In genomic region chr11:10452211-10452767, GRCh38 we compare ENCODE assay signal across 9 cellular contexts. TPM values are rescaled to one million over a fixed set of nuclear protein-coding genes. Genes with fewer than 3 reads are reported as not detected.
DNase-seq lines count a peak whose midpoint lies in the region; ATAC-seq, FAIRE-seq and TF ChIP-seq lines count a peak whose summit lies in the region.
"Had no signal": no experiment of that assay in that cellular context is flagged by ENCODE, and none has a peak within 500 bp of the region (broad histone marks: within the 10 kb centered on the region; RNA-seq: fewer than 3 reads in every experiment).

No MANE protein-coding gene starts in this region.

- H3K36me3 ChIP-seq in bronchial epithelial cell (ENCODE audit: control insufficient read depth, insufficient read depth, low read length): no peaks in the 10 kb centered on the region
- H3K36me3 ChIP-seq in stomach: no peaks in the 10 kb centered on the region
- H3K36me3 ChIP-seq: vagina had no signal

- H3K27ac ChIP-seq in CD4-positive, alpha-beta T cell (ENCODE audit: low read depth, low read length): no peak overlapping the region
- H3K27ac ChIP-seq in stomach: no peak overlapping the region

- no peaks in the 10 kb centered on the region for H3K9me3 ChIP-seq in CD4-positive, alpha-beta T cell (ENCODE audit: control insufficient read depth, low read length)
- H3K9me3 ChIP-seq in stomach: no peaks in the 10 kb centered on the region
- H3K9me3 ChIP-seq: vagina had no signal

- intact Hi-C loops in CD4-positive, alpha-beta T cell (cut with DNase I, micrococcal nuclease): loop anchor here in 1 of 2 experiments (10.0 kb wide), 3 partner anchors 157 to 697 kb away; partner anchors contain the start of genes SBF2 and ZBED5
- intact Hi-C loops in stomach (cut with DNase I; ENCODE audit: low total_unique reads): no loop called here

- ATAC-seq in CD4-positive, alpha-beta T cell (ENCODE audit: poor library complexity): no peak
- ATAC-seq in naive thymus-derived CD8-positive, alpha-beta T cell: no peak
- ATAC-seq in GM21619 (IDR thresholded peaks at IDR 0.05; ENCODE audit: unreplicated experiment): no peak

- CTCF ChIA-PET in CD4-positive, alpha-beta T cell (lab: Charles Lee): interaction anchor here (1.1 to 3.2 kb wide), 4 partner anchors 9 to 89 kb away, joined by 3 to 22 read pairs (median 4); partner anchors contain the start of gene RNF141

- POLR2A ChIA-PET in CD4-positive, alpha-beta T cell (lab: Charles Lee): interaction anchor here (0.9 to 1.3 kb wide), 5 partner anchors 10 to 356 kb away, joined by 3 to 4 read pairs (median 3); partner anchors contain the start of gene EIF4G2
- POLR2A ChIA-PET in naive thymus-derived CD8-positive, alpha-beta T cell (lab: Charles Lee): interaction anchor here (0.8 to 1.2 kb wide), 2 partner anchors 89 to 357 kb away, joined by 3 to 4 read pairs; partner anchors contain the start of genes EIF4G2 and RNF141

- H3K36me3 Mint-ChIP-seq in CD4-positive, alpha-beta T cell (ENCODE audit: low read depth): peaks cover 13% of the 10 kb centered on the region
- no peaks in the 10 kb centered on the region for H3K36me3 Mint-ChIP-seq in HFFc6 (ENCODE audit: low read depth)
- H3K36me3 Mint-ChIP-seq in naive thymus-derived CD8-positive, alpha-beta T cell: no peaks in the 10 kb centered on the region

- H3K27ac Mint-ChIP-seq in CD4-positive, alpha-beta T cell: peak overlapping the region; percentile 95
- H3K27ac Mint-ChIP-seq in HFFc6: no peak overlapping the region
- H3K27ac Mint-ChIP-seq in naive thymus-derived CD8-positive, alpha-beta T cell: peak overlapping the region; percentile 71 to 99 (median 92)

- no peaks in the 10 kb centered on the region for H3K27me3 ChIP-seq in CD4-positive, alpha-beta T cell (ENCODE audit: control insufficient read depth, insufficient read depth, low read length)
- no peaks in the 10 kb centered on the region for H3K27me3 ChIP-seq in bronchial epithelial cell (ENCODE audit: control insufficient read depth, insufficient read depth, low read length)
- peaks cover 0 to 8% (median 0%) of the 10 kb centered on the region in 3 donors for H3K27me3 ChIP-seq in stomach
- H3K27me3 ChIP-seq: vagina had no signal

- no peak for TF ChIP-seq EP300 in stomach (IDR thresholded peaks at IDR 0.05)

- FAIRE-seq in bronchial epithelial cell (lab: Jason Lieb, UNC): no peak

- peak overlapping the region; percentile 94 for H3K4me3 Mint-ChIP-seq in CD4-positive, alpha-beta T cell
- no peak overlapping the region for H3K4me3 Mint-ChIP-seq in HFFc6
- peak overlapping the region; percentile 80 to 96 (median 88) for H3K4me3 Mint-ChIP-seq in naive thymus-derived CD8-positive, alpha-beta T cell

- peaks cover 23 to 55% (median 47%) of the 10 kb centered on the region in 4 donors for H3K4me1 ChIP-seq in stomach

- TF ChIP-seq CTCF in CD4-positive, alpha-beta T cell (IDR thresholded peaks at IDR 0.05): no peak
- TF ChIP-seq CTCF in HFFc6 (IDR thresholded peaks at IDR 0.05): no peak
- TF ChIP-seq CTCF in bronchial epithelial cell (IDR thresholded peaks at IDR 0.05; ENCODE audit: insufficient read depth, low read length, severe bottlenecking): no peak
- TF ChIP-seq CTCF in stomach (IDR thresholded peaks at IDR 0.05): no peak

- DNase-seq in CD4-positive, alpha-beta T cell: no peak
- DNase-seq in HFFc6: peak; percentile 9
- DNase-seq in bronchial epithelial cell (ENCODE audit: low read depth): peak; percentile 59
- DNase-seq in naive thymus-derived CD8-positive, alpha-beta T cell: no peak
- no peak for DNase-seq in stomach
- DNase-seq in NCI-H2227 treated with DMSO at 0.1 percent for 48 hours (lab: John Stamatoyannopoulos, UW): no peak
- no peak for DNase-seq in AG20443 (ENCODE audit: low spot score)

- H3K9me3 Mint-ChIP-seq in CD4-positive, alpha-beta T cell: no peaks in the 10 kb centered on the region
- H3K9me3 Mint-ChIP-seq in HFFc6: no peaks in the 10 kb centered on the region
- H3K9me3 Mint-ChIP-seq in naive thymus-derived CD8-positive, alpha-beta T cell: no peaks in the 10 kb centered on the region

- no peak overlapping the region for H3K4me3 ChIP-seq in bronchial epithelial cell (ENCODE audit: low read depth, low read length)
- H3K4me3 ChIP-seq in stomach: no peak overlapping the region

- no peaks in the 10 kb centered on the region for H3K27me3 Mint-ChIP-seq in CD4-positive, alpha-beta T cell
- H3K27me3 Mint-ChIP-seq in HFFc6 (ENCODE audit: insufficient read depth): peaks cover 6% of the 10 kb centered on the region
- no peaks in the 10 kb centered on the region for H3K27me3 Mint-ChIP-seq in naive thymus-derived CD8-positive, alpha-beta T cell

- TF ChIP-seq POLR2A in stomach (IDR thresholded peaks at IDR 0.05): no peak

- peaks cover 65% of the 10 kb centered on the region for H3K4me1 Mint-ChIP-seq in CD4-positive, alpha-beta T cell (ENCODE audit: low read depth)
- H3K4me1 Mint-ChIP-seq in HFFc6 (ENCODE audit: low read depth): peaks cover 65% of the 10 kb centered on the region
- peaks cover 32 to 81% (median 71%) of the 10 kb centered on the region in 4 donors for H3K4me1 Mint-ChIP-seq in naive thymus-derived CD8-positive, alpha-beta T cell

- WGBS in stomach, 5 donors: 84 to 95% (median 90%) methylated on average over 3 of the region's 3 CpGs

RNA-seq across cellular contexts. Expression of gene AMPD3, which starts 2.8 kb away (rescaled TPM):
- total RNA-seq in CD4-positive, alpha-beta T cell: 10 to 100 TPM; 13.2 to 14.1 TPM
- 10 to 100 TPM in 3 of 6 experiments, 1 to 10 TPM in 3; 9.6 to 10.6 (median 10.0) TPM for total RNA-seq in HFFc6 (2021; fragmentation: NEBNext Ultra II Directional; extraction: Animal tissue kit (Norgen Biotek cat#: 25700))
- total RNA-seq in bronchial epithelial cell (5.3 and 11.0 TPM in 2 replicates), stomach (10 to 100 TPM in 3 of 5 donors, 1 to 10 TPM in 2; 7.7 to 20.4 (median 14.2) TPM)
- 10 to 100 TPM; 24.9 to 28.0 TPM for total RNA-seq in naive thymus-derived CD8-positive, alpha-beta T cell
- 10 to 100 TPM in 2 of 3 donors, 1 to 10 TPM in 1; 4.3 to 14.2 (median 10.6) TPM for polyA plus RNA-seq in naive thymus-derived CD8-positive, alpha-beta T cell
- 1 to 10 TPM; 4.1 to 6.6 (median 5.2) TPM for polyA plus RNA-seq in stomach

Comparison
In these comparisons a context has a peak if more than half of its experiments do, and no peak if none do; other contexts are left out.
1. DNase-seq: peak in HFFc6 (single experiment) and bronchial epithelial cell (single experiment); none in CD4-positive, alpha-beta T cell (0 of 10), naive thymus-derived CD8-positive, alpha-beta T cell (0 of 10), stomach (single experiment), NCI-H2227 treated with DMSO at 0.1 percent for 48 hours (single experiment) and AG20443 (single experiment).